In genomic region chr10:102714621-102715455, GRCh38 we compare ENCODE assay signal across 1 cellular context.
A peak's percentile ranks its signal among the peaks of the same experiment; 100 is the strongest.
TF ChIP-seq lines count a peak whose summit lies in the region.

SFXN2 (plus strand) TSS chr10:102714636; CDS start chr10:102726637, 12,001 bp downstream.

TF ChIP-seq in H1, 55 proteins besides CTCF, POLR2A, EP300 and RAD21:
- TF ChIP-seq PHF8 (conservative IDR thresholded peaks at IDR 0.05; ENCODE audit: low read depth, low read length), result peak; percentile 73
- peak; percentile 56 for TF ChIP-seq KDM4A (IDR thresholded peaks at IDR 0.05; ENCODE audit: low read depth, low read length, severe bottlenecking)
- TF ChIP-seq TAF1 (IDR thresholded peaks at IDR 0.05; ENCODE audit: low read depth, low read length), result peak; percentile 73
- TF ChIP-seq SP4 (IDR thresholded peaks at IDR 0.05; ENCODE audit: low read length), result 0 out of 2 replicates have a peak, but pooled peaks have one; percentile 27
- peak; percentile 50 for TF ChIP-seq SAP30 (IDR thresholded peaks at IDR 0.05; ENCODE audit: insufficient read depth, insufficient replicate concordance, low read length)
- TF ChIP-seq, protein P1, sequence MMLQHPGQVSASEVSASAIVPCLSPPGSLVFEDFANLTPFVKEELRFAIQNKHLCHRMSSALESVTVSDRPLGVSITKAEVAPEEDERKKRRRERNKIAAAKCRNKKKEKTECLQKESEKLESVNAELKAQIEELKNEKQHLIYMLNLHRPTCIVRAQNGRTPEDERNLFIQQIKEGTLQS (IDR thresholded peaks at IDR 0.05; ENCODE audit: insufficient read depth, low read depth, low read length), result no peak
- TF ChIP-seq TCF12 (IDR thresholded peaks at IDR 0.05; ENCODE audit: low read depth, low read length), result no peak
- no peak for TF ChIP-seq FOSL1 (IDR thresholded peaks at IDR 0.05; ENCODE audit: insufficient read depth, low read depth, low read length)
- TF ChIP-seq SIN3A (conservative IDR thresholded peaks at IDR 0.05 in 1 of 2, IDR thresholded peaks at IDR 0.05 in 1 of 2; ENCODE audit: low read depth in 1 of 2, low read length in 2 of 2), result peak; percentile 51 to 61; a peak in 1 of 4 replicates
- TF ChIP-seq E2F6 (IDR thresholded peaks at IDR 0.05), result peak; percentile 62; the same call in 1 of the 2 replicates
- peak; percentile 39 to 98; a peak in 2 of 4 replicates for TF ChIP-seq HDAC2 (IDR thresholded peaks at IDR 0.05; ENCODE audit: borderline replicate concordance in 1 of 2, low read depth in 2 of 2, low read length in 2 of 2)
- TF ChIP-seq, protein P2, sequence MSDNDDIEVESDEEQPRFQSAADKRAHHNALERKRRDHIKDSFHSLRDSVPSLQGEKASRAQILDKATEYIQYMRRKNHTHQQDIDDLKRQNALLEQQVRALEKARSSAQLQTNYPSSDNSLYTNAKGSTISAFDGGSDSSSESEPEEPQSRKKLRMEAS (IDR thresholded peaks at IDR 0.05), result peak; percentile 91
- TF ChIP-seq POLR2AphosphoS5 (IDR thresholded peaks at IDR 0.05; ENCODE audit: low read depth, low read length), result peak; percentile 82
- TF ChIP-seq YY1 (IDR thresholded peaks at IDR 0.05; ENCODE audit: low read depth, low read length), result 0 out of 2 replicates have a peak, but pooled peaks have one; percentile 4
- no peak for TF ChIP-seq ATF2 (IDR thresholded peaks at IDR 0.05; ENCODE audit: low read length)
TF ChIP-seq in H1: peak in this region for 11.
